In genomic region chr19:7871530-7872305, GRCh38 we compare ENCODE assay signal across 9 cellular contexts. TPM values are rescaled to one million over a fixed set of nuclear protein-coding genes. Genes with fewer than 3 reads are reported as not detected.
DNase-seq lines count a peak whose midpoint lies in the region; ATAC-seq and TF ChIP-seq lines count a peak whose summit lies in the region.
"Had no signal": no experiment of that assay in that cellular context is flagged by ENCODE, and none has a peak within 500 bp of the region (broad histone marks: within the 10 kb centered on the region; RNA-seq: fewer than 3 reads in every experiment).

No MANE protein-coding gene starts in this region.

- no peaks in the 10 kb centered on the region for H3K9me3 Mint-ChIP-seq in activated naive CD4-positive, alpha-beta T cell treated with anti-CD3 and anti-CD28 coated beads for 36 hours

- no peak overlapping the region for H3K27ac Mint-ChIP-seq in activated naive CD4-positive, alpha-beta T cell treated with anti-CD3 and anti-CD28 coated beads for 36 hours

- peaks cover 36% of the 10 kb centered on the region for H3K4me1 Mint-ChIP-seq in activated naive CD4-positive, alpha-beta T cell treated with anti-CD3 and anti-CD28 coated beads for 36 hours (ENCODE audit: low read depth)

- intact Hi-C loops in activated naive CD4-positive, alpha-beta T cell treated with anti-CD3 and anti-CD28 coated beads for 36 hours (cut with micrococcal nuclease) = loop anchor here (1.0 kb wide), 2 partner anchors 9 to 49 kb away; partner anchors contain the start of gene SNAPC2

- peaks cover 31% of the 10 kb centered on the region for H3K27me3 Mint-ChIP-seq in activated naive CD4-positive, alpha-beta T cell treated with anti-CD3 and anti-CD28 coated beads for 36 hours (ENCODE audit: low read depth)

- TF ChIP-seq EP300 in SK-N-SH (IDR thresholded peaks at IDR 0.05; ENCODE audit: borderline replicate concordance in 1 of 2, low read depth in 1 of 2, low read length in 1 of 2) = no peak
- TF ChIP-seq EP300 in gastroesophageal sphincter (IDR thresholded peaks at IDR 0.05) = no peak
- no peak for TF ChIP-seq EP300 in suprapubic skin (IDR thresholded peaks at IDR 0.05)

- no peak overlapping the region for H3K4me3 ChIP-seq in KMS-11 (IDR thresholded peaks at IDR 0.05; ENCODE audit: insufficient read depth, low read depth, low read length)
- peak overlapping the region in 1 of 2 experiments; percentile 24; a peak in 3 of 4 replicates for H3K4me3 ChIP-seq in SK-N-SH (ENCODE audit: low read depth in 2 of 2, low read length in 1 of 2)
- H3K4me3 ChIP-seq in gastroesophageal sphincter = peak overlapping the region in 1 of 2 donors; percentile 34
- peak overlapping the region; percentile 73 for H3K4me3 ChIP-seq in osteoblast (ENCODE audit: insufficient read depth, low read length)
- peak overlapping the region; percentile 28 for H3K4me3 ChIP-seq in suprapubic skin

- no peaks in the 10 kb centered on the region for H3K36me3 Mint-ChIP-seq in activated naive CD4-positive, alpha-beta T cell treated with anti-CD3 and anti-CD28 coated beads for 36 hours (ENCODE audit: low read depth)

- H3K4me2 ChIP-seq in KMS-11 (peak overlapping the region; percentile 77), SK-N-SH (peak overlapping the region; percentile 55), osteoblast (ENCODE audit: insufficient read depth, low read length) (peak overlapping the region; percentile 91)

- CTCF ChIA-PET in SK-N-SH (lab: Yijun Ruan, JAX) = interaction anchor here (0.7 to 1.6 kb wide), 4 partner anchors 10 to 56 kb away, joined by 3 to 5 read pairs (median 4); partner anchors contain the start of gene MAP2K7
- CTCF ChIA-PET in activated naive CD4-positive, alpha-beta T cell treated with anti-CD3 and anti-CD28 coated beads for 36 hours (lab: Charles Lee) = interaction anchor here (1.2 kb wide), 1 partner anchor 10 kb away, joined by 4 read pairs; no protein-coding TSS in a partner anchor

- POLR2A ChIA-PET in SK-N-SH (lab: Yijun Ruan, JAX) = no interaction called here

- H3K9me2 ChIP-seq in SK-N-SH = no peaks in the 10 kb centered on the region

- peak overlapping the region; percentile 61 for H2AFZ ChIP-seq in KMS-11 (ENCODE audit: low read depth)
- peak overlapping the region; percentile 92 for H2AFZ ChIP-seq in SK-N-SH (ENCODE audit: low read depth)
- H2AFZ ChIP-seq in osteoblast (ENCODE audit: low read length) = peak overlapping the region; percentile 97

- ATAC-seq in gastroesophageal sphincter (peak; percentile 69), GM19035 (IDR thresholded peaks at IDR 0.05; ENCODE audit: unreplicated experiment) (no peak)

- H3K9ac ChIP-seq in KMS-11 (no peak overlapping the region), SK-N-SH (no peak overlapping the region)

- H3K79me2 ChIP-seq in KMS-11 (ENCODE audit: insufficient read depth, low read depth) (no peaks in the 10 kb centered on the region), SK-N-SH (ENCODE audit: insufficient read depth) (no peaks in the 10 kb centered on the region), osteoblast (ENCODE audit: insufficient read depth, low read length) (no peaks in the 10 kb centered on the region)

- H3F3A ChIP-seq in SK-N-SH (replicated peaks; ENCODE audit: insufficient read depth) = peaks cover 14% of the 10 kb centered on the region

- TF ChIP-seq POLR2A in gastroesophageal sphincter (IDR thresholded peaks at IDR 0.05) = no peak
- TF ChIP-seq POLR2A in suprapubic skin (IDR thresholded peaks at IDR 0.05) = no peak

- no peaks in the 10 kb centered on the region for H3K9me3 ChIP-seq in SK-N-SH
- no peaks in the 10 kb centered on the region for H3K9me3 ChIP-seq in gastroesophageal sphincter
- H3K9me3 ChIP-seq in osteoblast (ENCODE audit: low read depth, low read length) = no peaks in the 10 kb centered on the region
- H3K9me3 ChIP-seq in suprapubic skin = no peaks in the 10 kb centered on the region

- TF ChIP-seq CTCF in KMS-11 (conservative IDR thresholded peaks at IDR 0.05; ENCODE audit: low read depth, low read length) (no peak), SK-N-SH (IDR thresholded peaks at IDR 0.05) (no peak), gastroesophageal sphincter (IDR thresholded peaks at IDR 0.05) (no peak), osteoblast (IDR thresholded peaks at IDR 0.05; ENCODE audit: extremely low read depth, low read depth, low read length) (no peak), suprapubic skin (IDR thresholded peaks at IDR 0.05) (no peak)

- TF ChIP-seq RAD21 in SK-N-SH (IDR thresholded peaks at IDR 0.05; ENCODE audit: low read length) = no peak

- WGBS in SK-N-SH (ENCODE audit: low lambda C conversion rate) = 8% methylated on average over 27 of the region's 30 CpGs
- 3% methylated on average over 27 to 30 of the region's 30 CpGs for WGBS in gastroesophageal sphincter (ENCODE audit: low coverage in 1 of 2), 2 donors
- WGBS in suprapubic skin = 2% methylated on average over 29 of the region's 30 CpGs

- H3K4me1 ChIP-seq in KMS-11 (ENCODE audit: low read depth, poor library complexity, severe bottlenecking) (peaks cover 25% of the 10 kb centered on the region), SK-N-SH (ENCODE audit: control insufficient read depth in 1 of 2, insufficient read depth in 2 of 2, low read depth in 1 of 2, low read length in 1 of 2) (peaks cover 0 to 30% of the 10 kb centered on the region in 2 experiments; a peak in 2 of 4 replicates), gastroesophageal sphincter (peaks cover 0 to 67% (median 24%) of the 10 kb centered on the region in 3 donors), osteoblast (ENCODE audit: insufficient read depth, low read length) (peaks cover 12% of the 10 kb centered on the region), suprapubic skin (peaks cover 61% of the 10 kb centered on the region)

- no peak overlapping the region for H3K4me3 Mint-ChIP-seq in activated naive CD4-positive, alpha-beta T cell treated with anti-CD3 and anti-CD28 coated beads for 36 hours

- H3K27me3 ChIP-seq in KMS-11 (ENCODE audit: insufficient read depth, low read depth) (no peaks in the 10 kb centered on the region; the same call in 1 of the 2 replicates), SK-N-SH (ENCODE audit: insufficient read depth) (no peaks in the 10 kb centered on the region), gastroesophageal sphincter (peaks cover 71% of the 10 kb centered on the region), osteoblast (ENCODE audit: insufficient read depth, low read length) (peaks cover 25% of the 10 kb centered on the region), suprapubic skin (peaks cover 40% of the 10 kb centered on the region)

- H3K36me3 ChIP-seq in KMS-11 (ENCODE audit: insufficient read depth) = no peaks in the 10 kb centered on the region
- H3K36me3 ChIP-seq in SK-N-SH (replicated peaks in 1 of 2; ENCODE audit: control insufficient read depth in 1 of 2, insufficient read depth in 2 of 2, low read length in 1 of 2) = no peaks in the 10 kb centered on the region
- no peaks in the 10 kb centered on the region for H3K36me3 ChIP-seq in gastroesophageal sphincter
- H3K36me3 ChIP-seq in osteoblast (ENCODE audit: insufficient read depth, low read length) = no peaks in the 10 kb centered on the region
- H3K36me3 ChIP-seq in suprapubic skin = no peaks in the 10 kb centered on the region

- H3K27ac ChIP-seq in KMS-11 (peak overlapping the region; percentile 41; the same call in 1 of the 2 replicates), SK-N-SH (ENCODE audit: low read depth in 2 of 2, low read length in 1 of 2) (peak overlapping the region; percentile 53 to 74), gastroesophageal sphincter (peak overlapping the region in 2 of 4 donors; percentile 54 to 55), osteoblast (ENCODE audit: low read depth, low read length) (no peak overlapping the region), suprapubic skin (peak overlapping the region; percentile 59)

- DNase-seq in COR-L47 (lab: John Stamatoyannopoulos, UW) (peak; percentile 53), SK-N-SH (peak; percentile 83), osteoblast (ENCODE audit: insufficient read length, low spot score, missing footprints) (peak; percentile 100), suprapubic skin (ENCODE audit: low spot score in 2 of 2) (peak; percentile 93 to 94)
- peak; percentile 92 for DNase-seq in activated naive CD4-positive, alpha-beta T cell treated with anti-CD3 and anti-CD28 coated beads for 36 hours

- H4K20me1 ChIP-seq in KMS-11 (ENCODE audit: insufficient read depth) (no peaks in the 10 kb centered on the region), SK-N-SH (ENCODE audit: insufficient read depth) (no peaks in the 10 kb centered on the region), osteoblast (ENCODE audit: insufficient read depth, low read length) (no peaks in the 10 kb centered on the region)

RNA-seq across cellular contexts. Expression of gene PRR36, which starts 2.5 kb away (rescaled TPM):
- polyA plus RNA-seq in SK-N-SH (2012; rRNA removed) = 0.10 and 0.18 TPM in 2 replicates
- polyA plus RNA-seq in SK-N-SH (2012; cell fraction: cytosol; rRNA removed) = 0.23 and 0.29 TPM in 2 replicates
- polyA plus RNA-seq in SK-N-SH (2012; cell fraction: nucleus; rRNA removed) = 1.1 and 1.5 TPM in 2 replicates
- total RNA-seq in activated naive CD4-positive, alpha-beta T cell treated with anti-CD3 and anti-CD28 coated beads for 36 hours = under 1 TPM; 0.07 to 0.12 TPM
- total RNA-seq in gastroesophageal sphincter (not detected), osteoblast (under 0.01 TPM in 1 of 2 replicates, not detected in the other), suprapubic skin (1 to 10 TPM in 1 of 4 donors, under 1 TPM in 3; 0.26 to 1.1 (median 0.74) TPM)

RNA-seq across cellular contexts. Expression of gene LRRC8E, which starts 16.6 kb away (rescaled TPM):
- 0.02 and 0.23 TPM in 2 replicates for polyA plus RNA-seq in SK-N-SH (2012; rRNA removed)
- polyA plus RNA-seq in SK-N-SH (2012; cell fraction: cytosol; rRNA removed) = 0.03 and 0.16 TPM in 2 replicates
- 0.08 and 0.15 TPM in 2 replicates for polyA plus RNA-seq in SK-N-SH (2012; cell fraction: nucleus; rRNA removed)
- total RNA-seq in activated naive CD4-positive, alpha-beta T cell treated with anti-CD3 and anti-CD28 coated beads for 36 hours = not detected
- under 1 TPM; 0.13 to 0.32 (median 0.29) TPM for total RNA-seq in gastroesophageal sphincter
- 10.5 and 17.4 TPM in 2 replicates for total RNA-seq in osteoblast
- 10 to 100 TPM; 15.2 to 41.6 (median 30.9) TPM for total RNA-seq in suprapubic skin
- total RNA-seq: activated CD8-positive, alpha-beta memory T cell treated with anti-CD3 and anti-CD28 coated beads for 36 hours had no signal

RNA-seq across cellular contexts. Expression of gene MAP2K7, which starts 32.0 kb away (rescaled TPM):
- polyA plus RNA-seq in SK-N-SH (2012; rRNA removed) = 13.0 and 13.6 TPM in 2 replicates
- polyA plus RNA-seq in SK-N-SH (2012; cell fraction: cytosol; rRNA removed) = 6.2 and 9.7 TPM in 2 replicates
- polyA plus RNA-seq in SK-N-SH (2012; cell fraction: nucleus; rRNA removed) = 49.6 and 65.3 TPM in 2 replicates
- 10 to 100 TPM; 39.1 to 39.8 TPM for total RNA-seq in activated naive CD4-positive, alpha-beta T cell treated with anti-CD3 and anti-CD28 coated beads for 36 hours
- total RNA-seq in gastroesophageal sphincter (10 to 100 TPM; 13.9 to 23.4 (median 17.9) TPM), osteoblast (12.4 and 14.8 TPM in 2 replicates), suprapubic skin (10 to 100 TPM; 25.1 to 52.4 (median 29.3) TPM)

RNA-seq across cellular contexts. Expression of gene EVI5L, which starts 41.7 kb away (rescaled TPM):
- polyA plus RNA-seq in SK-N-SH (2012; rRNA removed) = 8.5 and 9.7 TPM in 2 replicates
- 4.9 and 8.5 TPM in 2 replicates for polyA plus RNA-seq in SK-N-SH (2012; cell fraction: cytosol; rRNA removed)
- polyA plus RNA-seq in SK-N-SH (2012; cell fraction: nucleus; rRNA removed) = 16.4 and 17.9 TPM in 2 replicates
- 1 to 10 TPM; 5.2 TPM for total RNA-seq in activated naive CD4-positive, alpha-beta T cell treated with anti-CD3 and anti-CD28 coated beads for 36 hours
- total RNA-seq in gastroesophageal sphincter = 10 to 100 TPM; 17.3 to 46.3 (median 22.2) TPM
- total RNA-seq in osteoblast = 24.8 and 26.1 TPM in 2 replicates
- total RNA-seq in suprapubic skin = 10 to 100 TPM; 17.2 to 29.4 (median 25.6) TPM

RNA-seq across cellular contexts. Expression of gene TGFBR3L, which starts 42.9 kb away (rescaled TPM):
- 0.78 and 0.87 TPM in 2 replicates for polyA plus RNA-seq in SK-N-SH (2012; rRNA removed)
- polyA plus RNA-seq in SK-N-SH (2012; cell fraction: cytosol; rRNA removed) = 0.71 and 0.79 TPM in 2 replicates
- polyA plus RNA-seq in SK-N-SH (2012; cell fraction: nucleus; rRNA removed) = 2.3 and 5.0 TPM in 2 replicates
- total RNA-seq in activated naive CD4-positive, alpha-beta T cell treated with anti-CD3 and anti-CD28 coated beads for 36 hours = 1 to 10 TPM; 1.7 to 3.7 TPM
- total RNA-seq in gastroesophageal sphincter (1 to 10 TPM; 2.8 to 8.5 (median 5.4) TPM), osteoblast (under 0.01 TPM in 1 of 2 replicates, not detected in the other), suprapubic skin (not detected)
